1 cellular context compared by ENCODE assay signal in the genomic region with DNA sequence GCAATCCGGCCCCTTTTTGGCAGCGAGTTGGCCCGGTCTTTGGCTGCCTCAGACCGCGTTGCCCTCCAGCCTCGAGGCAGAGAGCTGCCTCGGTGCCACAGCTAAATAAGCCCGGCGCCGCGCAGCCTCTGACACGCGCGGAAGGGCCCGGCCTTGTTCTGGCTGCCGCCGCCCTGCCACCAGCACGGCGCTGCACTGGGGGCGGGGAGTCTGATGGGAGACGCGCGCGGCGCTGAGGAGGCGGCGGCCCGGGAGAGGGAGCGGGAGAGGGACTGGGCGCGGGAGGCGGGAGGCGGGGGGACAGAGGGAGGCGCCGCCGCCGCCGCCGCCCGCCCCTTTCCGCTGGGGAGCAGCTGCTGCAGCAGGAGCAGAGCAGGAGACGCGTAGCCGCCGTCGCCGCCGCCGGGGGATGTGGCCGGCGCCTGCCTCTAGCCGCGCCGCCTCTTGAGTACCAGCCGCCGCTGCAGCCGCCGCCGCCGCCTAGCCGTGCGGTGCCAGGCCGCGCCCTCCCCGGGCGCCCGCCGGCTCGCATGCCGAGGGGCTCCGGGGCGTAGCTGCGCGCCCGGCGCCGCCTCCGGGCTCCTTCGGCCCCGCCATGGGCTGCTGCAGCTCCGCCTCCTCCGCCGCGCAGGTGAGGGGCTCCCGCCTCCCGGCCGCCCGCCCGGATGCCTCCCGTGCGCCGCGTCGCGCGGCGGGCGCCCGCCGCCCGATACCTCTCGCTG.
TF ChIP-seq lines count a peak whose summit lies in the region.

SLC44A1 (plus strand) TSS at position 378 of the 722 bp plus-strand sequence; CDS start at position 596, 218 bp downstream.

TF ChIP-seq in WTC11, 78 proteins besides CTCF, POLR2A, EP300 and RAD21 (continued from another document and continues in another):
- TF ChIP-seq ZNF425 (CRISPR knock-in tag; conservative IDR thresholded peaks at IDR 0.05) (no peak), ZNF138 (CRISPR knock-in tag; conservative IDR thresholded peaks at IDR 0.05) (0 out of 2 replicates have a peak, but pooled peaks have one; percentile 60), PRRX2 (CRISPR knock-in tag; IDR thresholded peaks at IDR 0.05) (no peak; the same call in 1 of the 2 replicates), NR3C1 (CRISPR knock-in tag; conservative IDR thresholded peaks at IDR 0.05; ENCODE audit: low read depth) (no peak), SMAD4 (CRISPR knock-in tag; IDR thresholded peaks at IDR 0.05) (no peak), ATF6 (CRISPR knock-in tag; IDR thresholded peaks at IDR 0.05) (no peak), GRHL2 (CRISPR knock-in tag; IDR thresholded peaks at IDR 0.05; ENCODE audit: insufficient replicate concordance, severe bottlenecking) (no peak), ZBTB43 (CRISPR knock-in tag; IDR thresholded peaks at IDR 0.05) (peak; percentile 89), FOXP4 (CRISPR knock-in tag; IDR thresholded peaks at IDR 0.05) (peak; percentile 67), NR1H2 (CRISPR knock-in tag; IDR thresholded peaks at IDR 0.05) (no peak), RORB (CRISPR knock-in tag; IDR thresholded peaks at IDR 0.05) (no peak), HMGXB4 (CRISPR knock-in tag; IDR thresholded peaks at IDR 0.05) (peak; percentile 65), ZNF416 (CRISPR knock-in tag; IDR thresholded peaks at IDR 0.05) (no peak), ZNF671 (CRISPR knock-in tag; IDR thresholded peaks at IDR 0.05) (no peak), SOX15 (CRISPR knock-in tag; IDR thresholded peaks at IDR 0.05) (no peak), NFYB (CRISPR knock-in tag; conservative IDR thresholded peaks at IDR 0.05; ENCODE audit: low read depth) (no peak), ETV6 (CRISPR knock-in tag; IDR thresholded peaks at IDR 0.05) (peak; percentile 90; the same call in 1 of the 2 replicates), NFE2L1 (CRISPR knock-in tag; IDR thresholded peaks at IDR 0.05) (peak; percentile 84), ZNF423 (CRISPR knock-in tag; IDR thresholded peaks at IDR 0.05) (0 out of 2 replicates have a peak, but pooled peaks have one; percentile 5), PRDM15 (CRISPR knock-in tag; IDR thresholded peaks at IDR 0.05) (no peak)
- TF ChIP-seq, protein P1, sequence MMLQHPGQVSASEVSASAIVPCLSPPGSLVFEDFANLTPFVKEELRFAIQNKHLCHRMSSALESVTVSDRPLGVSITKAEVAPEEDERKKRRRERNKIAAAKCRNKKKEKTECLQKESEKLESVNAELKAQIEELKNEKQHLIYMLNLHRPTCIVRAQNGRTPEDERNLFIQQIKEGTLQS (CRISPR knock-in tag; conservative IDR thresholded peaks at IDR 0.05), result no peak
- TF ChIP-seq, protein P2, sequence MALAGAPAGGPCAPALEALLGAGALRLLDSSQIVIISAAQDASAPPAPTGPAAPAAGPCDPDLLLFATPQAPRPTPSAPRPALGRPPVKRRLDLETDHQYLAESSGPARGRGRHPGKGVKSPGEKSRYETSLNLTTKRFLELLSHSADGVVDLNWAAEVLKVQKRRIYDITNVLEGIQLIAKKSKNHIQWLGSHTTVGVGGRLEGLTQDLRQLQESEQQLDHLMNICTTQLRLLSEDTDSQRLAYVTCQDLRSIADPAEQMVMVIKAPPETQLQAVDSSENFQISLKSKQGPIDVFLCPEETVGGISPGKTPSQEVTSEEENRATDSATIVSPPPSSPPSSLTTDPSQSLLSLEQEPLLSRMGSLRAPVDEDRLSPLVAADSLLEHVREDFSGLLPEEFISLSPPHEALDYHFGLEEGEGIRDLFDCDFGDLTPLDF (CRISPR knock-in tag; IDR thresholded peaks at IDR 0.05), result no peak
- TF ChIP-seq, protein P3, sequence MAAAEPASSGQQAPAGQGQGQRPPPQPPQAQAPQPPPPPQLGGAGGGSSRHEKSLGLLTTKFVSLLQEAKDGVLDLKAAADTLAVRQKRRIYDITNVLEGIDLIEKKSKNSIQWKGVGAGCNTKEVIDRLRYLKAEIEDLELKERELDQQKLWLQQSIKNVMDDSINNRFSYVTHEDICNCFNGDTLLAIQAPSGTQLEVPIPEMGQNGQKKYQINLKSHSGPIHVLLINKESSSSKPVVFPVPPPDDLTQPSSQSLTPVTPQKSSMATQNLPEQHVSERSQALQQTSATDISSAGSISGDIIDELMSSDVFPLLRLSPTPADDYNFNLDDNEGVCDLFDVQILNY (CRISPR knock-in tag; IDR thresholded peaks at IDR 0.05), result peak; percentile 87
- TF ChIP-seq, protein P4, sequence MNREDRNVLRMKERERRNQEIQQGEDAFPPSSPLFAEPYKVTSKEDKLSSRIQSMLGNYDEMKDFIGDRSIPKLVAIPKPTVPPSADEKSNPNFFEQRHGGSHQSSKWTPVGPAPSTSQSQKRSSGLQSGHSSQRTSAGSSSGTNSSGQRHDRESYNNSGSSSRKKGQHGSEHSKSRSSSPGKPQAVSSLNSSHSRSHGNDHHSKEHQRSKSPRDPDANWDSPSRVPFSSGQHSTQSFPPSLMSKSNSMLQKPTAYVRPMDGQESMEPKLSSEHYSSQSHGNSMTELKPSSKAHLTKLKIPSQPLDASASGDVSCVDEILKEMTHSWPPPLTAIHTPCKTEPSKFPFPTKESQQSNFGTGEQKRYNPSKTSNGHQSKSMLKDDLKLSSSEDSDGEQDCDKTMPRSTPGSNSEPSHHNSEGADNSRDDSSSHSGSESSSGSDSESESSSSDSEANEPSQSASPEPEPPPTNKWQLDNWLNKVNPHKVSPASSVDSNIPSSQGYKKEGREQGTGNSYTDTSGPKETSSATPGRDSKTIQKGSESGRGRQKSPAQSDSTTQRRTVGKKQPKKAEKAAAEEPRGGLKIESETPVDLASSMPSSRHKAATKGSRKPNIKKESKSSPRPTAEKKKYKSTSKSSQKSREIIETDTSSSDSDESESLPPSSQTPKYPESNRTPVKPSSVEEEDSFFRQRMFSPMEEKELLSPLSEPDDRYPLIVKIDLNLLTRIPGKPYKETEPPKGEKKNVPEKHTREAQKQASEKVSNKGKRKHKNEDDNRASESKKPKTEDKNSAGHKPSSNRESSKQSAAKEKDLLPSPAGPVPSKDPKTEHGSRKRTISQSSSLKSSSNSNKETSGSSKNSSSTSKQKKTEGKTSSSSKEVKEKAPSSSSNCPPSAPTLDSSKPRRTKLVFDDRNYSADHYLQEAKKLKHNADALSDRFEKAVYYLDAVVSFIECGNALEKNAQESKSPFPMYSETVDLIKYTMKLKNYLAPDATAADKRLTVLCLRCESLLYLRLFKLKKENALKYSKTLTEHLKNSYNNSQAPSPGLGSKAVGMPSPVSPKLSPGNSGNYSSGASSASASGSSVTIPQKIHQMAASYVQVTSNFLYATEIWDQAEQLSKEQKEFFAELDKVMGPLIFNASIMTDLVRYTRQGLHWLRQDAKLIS (CRISPR knock-in tag; IDR thresholded peaks at IDR 0.05; ENCODE audit: borderline replicate concordance), result no peak
- TF ChIP-seq, protein P5, sequence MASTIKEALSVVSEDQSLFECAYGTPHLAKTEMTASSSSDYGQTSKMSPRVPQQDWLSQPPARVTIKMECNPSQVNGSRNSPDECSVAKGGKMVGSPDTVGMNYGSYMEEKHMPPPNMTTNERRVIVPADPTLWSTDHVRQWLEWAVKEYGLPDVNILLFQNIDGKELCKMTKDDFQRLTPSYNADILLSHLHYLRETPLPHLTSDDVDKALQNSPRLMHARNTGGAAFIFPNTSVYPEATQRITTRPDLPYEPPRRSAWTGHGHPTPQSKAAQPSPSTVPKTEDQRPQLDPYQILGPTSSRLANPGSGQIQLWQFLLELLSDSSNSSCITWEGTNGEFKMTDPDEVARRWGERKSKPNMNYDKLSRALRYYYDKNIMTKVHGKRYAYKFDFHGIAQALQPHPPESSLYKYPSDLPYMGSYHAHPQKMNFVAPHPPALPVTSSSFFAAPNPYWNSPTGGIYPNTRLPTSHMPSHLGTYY (CRISPR knock-in tag; IDR thresholded peaks at IDR 0.05), result 0 out of 2 replicates have a peak, but pooled peaks have one; percentile 11
